ENCODE assay signal across 13 cellular contexts in the genomic region with DNA sequence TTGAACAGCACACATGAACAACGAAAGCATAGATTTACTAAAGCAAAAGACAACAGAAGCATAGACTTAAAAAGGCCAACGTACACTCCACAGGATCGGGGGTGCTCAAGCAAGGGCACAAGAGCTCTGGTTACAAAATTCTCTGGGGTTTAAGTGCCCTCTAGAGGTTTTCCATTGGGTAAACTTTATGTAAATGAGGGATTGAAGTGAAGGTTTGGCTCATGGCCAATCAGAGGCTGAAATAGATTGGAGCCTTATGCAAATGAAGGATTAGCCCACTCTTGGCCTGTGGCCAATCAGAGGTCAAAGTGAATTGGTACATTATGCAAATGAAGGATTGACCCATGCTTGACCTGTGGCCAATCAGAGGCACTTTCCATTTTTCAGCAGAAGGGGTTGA.
DNase-seq lines count a peak whose midpoint lies in the region; ATAC-seq and TF ChIP-seq lines count a peak whose summit lies in the region.
"Had no signal": no experiment of that assay in that cellular context is flagged by ENCODE, and none has a peak within 500 bp of the region (broad histone marks: within the 10 kb centered on the region; RNA-seq: fewer than 3 reads in every experiment).

No MANE protein-coding gene starts in this region.

- CTCF ChIA-PET in HEK293T (lab: Yijun Ruan, JAX) = no interaction called here

- POLR2A ChIA-PET in HEK293T (lab: Yijun Ruan, JAX) = no interaction called here

- no peak for ATAC-seq in activated CD4-positive, CD25-positive, alpha-beta regulatory T cell treated with anti-CD3 and anti-CD28 coated beads, Interleukin-2, amount 50 U/mL, for 24 hours
- ATAC-seq: activated T-helper 17 cell treated with anti-CD3 and anti-CD28 coated beads, Interleukin-2, amount 50 U/mL, for 72 hours; T-cell had no signal

- DNase-seq in EL = peak; percentile 3
- DNase-seq in NAMALWA (ENCODE audit: low spot score) = peak; percentile 46
- peak; percentile 51 for DNase-seq in NCI-H69 (lab: John Stamatoyannopoulos, UW)
- peak; percentile 53 for DNase-seq in fibroblast of gingiva (ENCODE audit: low read depth)
- no peak for DNase-seq in germinal center (ENCODE audit: low spot score)
- no peak for DNase-seq in HEK293T (ENCODE audit: extremely low spot score)
- no peak for DNase-seq in COR-L47 (lab: John Stamatoyannopoulos, UW)
- DNase-seq: activated CD4-positive, alpha-beta T cell treated with anti-CD3 and anti-CD28 coated beads for 4 hours; AML-193; nephron progenitor cell; T-cell had no signal

TF ChIP-seq in HEK293T, 16 proteins besides CTCF, POLR2A, EP300 and RAD21:
- no peak for TF ChIP-seq BHLHE40 (IDR thresholded peaks at IDR 0.05; ENCODE audit: borderline replicate concordance)
- no peak for TF ChIP-seq ZNF384 (IDR thresholded peaks at IDR 0.05)
- TF ChIP-seq, protein P1, sequence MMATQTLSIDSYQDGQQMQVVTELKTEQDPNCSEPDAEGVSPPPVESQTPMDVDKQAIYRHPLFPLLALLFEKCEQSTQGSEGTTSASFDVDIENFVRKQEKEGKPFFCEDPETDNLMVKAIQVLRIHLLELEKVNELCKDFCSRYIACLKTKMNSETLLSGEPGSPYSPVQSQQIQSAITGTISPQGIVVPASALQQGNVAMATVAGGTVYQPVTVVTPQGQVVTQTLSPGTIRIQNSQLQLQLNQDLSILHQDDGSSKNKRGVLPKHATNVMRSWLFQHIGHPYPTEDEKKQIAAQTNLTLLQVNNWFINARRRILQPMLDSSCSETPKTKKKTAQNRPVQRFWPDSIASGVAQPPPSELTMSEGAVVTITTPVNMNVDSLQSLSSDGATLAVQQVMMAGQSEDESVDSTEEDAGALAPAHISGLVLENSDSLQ (IDR thresholded peaks at IDR 0.05) = no peak
- no peak for TF ChIP-seq TARDBP (IDR thresholded peaks at IDR 0.05)
- TF ChIP-seq LEF1 (IDR thresholded peaks at IDR 0.05; ENCODE audit: borderline replicate concordance) = no peak

Comparison
In these comparisons a context has a peak if more than half of its experiments do, and no peak if none do; other contexts are left out.
1. DNase-seq: peak in EL (single experiment), NAMALWA (single experiment), NCI-H69 (single experiment) and fibroblast of gingiva (single experiment); none in germinal center (single experiment), HEK293T (single experiment) and COR-L47 (single experiment).